In genomic region chr11:118611433-118611795, GRCh38 we compare ENCODE assay signal across 8 cellular contexts. TPM values are rescaled to one million over a fixed set of nuclear protein-coding genes. Genes with fewer than 3 reads are reported as not detected.
DNase-seq lines count a peak whose midpoint lies in the region; ATAC-seq and TF ChIP-seq lines count a peak whose summit lies in the region.
"Not testable (repeated sequence)": the region's sequence is repeated elsewhere in the genome, so short reads cannot be mapped to it uniquely, and the experiment has no call there.

No MANE protein-coding gene starts in this region.

- H2BK5ac ChIP-seq in mesenchymal stem cell (ENCODE audit: low read depth, low read length, poor library complexity, severe bottlenecking): not testable (repeated sequence)

- not testable (repeated sequence) for TF ChIP-seq POLR2A in gastroesophageal sphincter (IDR thresholded peaks at IDR 0.05); sigmoid colon (IDR thresholded peaks at IDR 0.05)

- DNase-seq in cardiac fibroblast (ENCODE audit: low read depth in 2 of 2); mesenchymal stem cell; tibial artery: not testable (repeated sequence)
- DNase-seq in sigmoid colon: peak; percentile 54

- peaks cover 38% of the 10 kb centered on the region for H3K4me1 ChIP-seq in DOHH2 (ENCODE audit: control insufficient read depth, low read length)
- H3K4me1 ChIP-seq in gastroesophageal sphincter: peaks cover 0 to 83% (median 19%) of the 10 kb centered on the region in 3 donors
- peaks cover 60% of the 10 kb centered on the region for H3K4me1 ChIP-seq in mesenchymal stem cell (ENCODE audit: control insufficient read depth, insufficient read depth, low read depth, low read length)
- peaks cover 0 to 49% (median 33%) of the 10 kb centered on the region in 4 donors for H3K4me1 ChIP-seq in sigmoid colon
- peaks cover 0 to 47% (median 39%) of the 10 kb centered on the region in 4 donors for H3K4me1 ChIP-seq in tibial artery

- peak overlapping the region; percentile 84 for H3K4me2 ChIP-seq in DOHH2 (ENCODE audit: low read length)
- peak overlapping the region; percentile 25 for H3K4me2 ChIP-seq in SU-DHL-6 (ENCODE audit: low read depth, low read length, poor library complexity, severe bottlenecking)
- H3K4me2 ChIP-seq in mesenchymal stem cell (ENCODE audit: low read length, poor library complexity, severe bottlenecking): peak overlapping the region; percentile 85

- not testable (repeated sequence) for H3K9me3 Mint-ChIP-seq in activated T-helper 17 cell treated with anti-CD3 and anti-CD28 coated beads, Interleukin-2, amount 50 U/mL, for 72 hours

- WGBS in gastroesophageal sphincter (ENCODE audit: low coverage in 1 of 2), 2 donors: 53 to 65% methylated on average over 7 to 16 of the region's 19 CpGs
- 64% methylated on average over 12 of the region's 19 CpGs for WGBS in mesenchymal stem cell
- WGBS in sigmoid colon, 2 donors: 48 to 75% methylated on average over 19 of the region's 19 CpGs

- H3K79me1 ChIP-seq in mesenchymal stem cell (replicated peaks; ENCODE audit: low read length, poor library complexity, severe bottlenecking): not testable (repeated sequence)

- H2BK12ac ChIP-seq in mesenchymal stem cell (ENCODE audit: low read length in 2 of 2): peak overlapping the region in 1 of 2 experiments; percentile 51

- not testable (repeated sequence) for H3K36me3 ChIP-seq in DOHH2 (ENCODE audit: control insufficient read depth, low read length); SU-DHL-6 (ENCODE audit: low read length)
- H3K36me3 ChIP-seq in gastroesophageal sphincter (peaks cover 0 to 33% of the 10 kb centered on the region in 2 donors), mesenchymal stem cell (ENCODE audit: control insufficient read depth in 1 of 2, insufficient read depth in 2 of 2, low read depth in 1 of 2, low read length in 2 of 2) (peaks cover 30 to 37% of the 10 kb centered on the region in 2 experiments), sigmoid colon (peaks cover 5 to 32% (median 24%) of the 10 kb centered on the region in 4 donors), tibial artery (peaks cover 9 to 28% (median 19%) of the 10 kb centered on the region in 3 donors)

- peak overlapping the region; percentile 67; the same call in 1 of the 2 replicates for H3K4me3 ChIP-seq in DOHH2 (ENCODE audit: low read length)
- not testable (repeated sequence) for H3K4me3 ChIP-seq in SU-DHL-6 (ENCODE audit: insufficient read depth, low read length, poor library complexity, severe bottlenecking); tibial artery
- peak overlapping the region; percentile 67 to 96 for H3K4me3 ChIP-seq in cardiac fibroblast (replicated peaks in 1 of 2; ENCODE audit: low read depth in 2 of 2, low read length in 2 of 2)
- peak overlapping the region in 1 of 2 donors; percentile 87 for H3K4me3 ChIP-seq in gastroesophageal sphincter
- H3K4me3 ChIP-seq in mesenchymal stem cell (ENCODE audit: insufficient read depth in 1 of 2, low read depth in 1 of 2, low read length in 2 of 2): peak overlapping the region in 1 of 2 experiments; percentile 86
- peak overlapping the region in 1 of 4 donors; percentile 68 for H3K4me3 ChIP-seq in sigmoid colon

- H4K91ac ChIP-seq in mesenchymal stem cell (ENCODE audit: low read length): not testable (repeated sequence)

- intact Hi-C loops in sigmoid colon (cut with DNase I): loop anchor here (2.0 kb wide), 1 partner anchor 47 kb away; no protein-coding TSS in a partner anchor
- intact Hi-C loops in tibial artery (cut with DNase I; ENCODE audit: low total_unique reads): loop anchor here (2.0 kb wide), 1 partner anchor 17 kb away; no protein-coding TSS in a partner anchor

- peak overlapping the region in 1 of 2 experiments; percentile 35 for H3K4ac ChIP-seq in mesenchymal stem cell (ENCODE audit: low read depth in 1 of 2, low read length in 2 of 2)

- not testable (repeated sequence) for ATAC-seq in activated T-helper 17 cell treated with anti-CD3 and anti-CD28 coated beads, Interleukin-2, amount 50 U/mL, for 72 hours (replicated peaks); gastroesophageal sphincter

- H3K9me2 ChIP-seq in DOHH2 (replicated peaks; ENCODE audit: control insufficient read depth, low read length); SU-DHL-6 (replicated peaks; ENCODE audit: insufficient read depth, low read length): not testable (repeated sequence)

- peak overlapping the region; percentile 36 for H2BK120ac ChIP-seq in mesenchymal stem cell (ENCODE audit: low read depth, low read length)

- peak overlapping the region; percentile 14 for H3K27ac Mint-ChIP-seq in activated T-helper 17 cell treated with anti-CD3 and anti-CD28 coated beads, Interleukin-2, amount 50 U/mL, for 72 hours

- H4K20me1 ChIP-seq in DOHH2 (ENCODE audit: control insufficient read depth, insufficient read depth, low read depth, low read length); SU-DHL-6 (ENCODE audit: low read depth, low read length): not testable (repeated sequence)

- not testable (repeated sequence) for H3K27ac ChIP-seq in DOHH2 (ENCODE audit: low read depth, low read length); SU-DHL-6 (ENCODE audit: low read depth, low read length)
- H3K27ac ChIP-seq in gastroesophageal sphincter: peak overlapping the region in 3 of 4 donors; percentile 49 to 94 (median 92)
- peak overlapping the region; percentile 16 for H3K27ac ChIP-seq in mesenchymal stem cell (ENCODE audit: low read length, poor library complexity, severe bottlenecking)
- peak overlapping the region; percentile 90 to 97 (median 93) for H3K27ac ChIP-seq in sigmoid colon
- H3K27ac ChIP-seq in tibial artery: peak overlapping the region; percentile 93

- H3K14ac ChIP-seq in mesenchymal stem cell (ENCODE audit: low read length in 2 of 2): not testable (repeated sequence)

- not testable (repeated sequence) for TF ChIP-seq EP300 in gastroesophageal sphincter (IDR thresholded peaks at IDR 0.05); sigmoid colon (IDR thresholded peaks at IDR 0.05)

- TF ChIP-seq CTCF in DOHH2 (IDR thresholded peaks at IDR 0.05; ENCODE audit: low read depth, low read length, poor library complexity, severe bottlenecking); SU-DHL-6 (IDR thresholded peaks at IDR 0.05; ENCODE audit: insufficient read depth, low read length, poor library complexity, severe bottlenecking); cardiac fibroblast (IDR thresholded peaks at IDR 0.05; ENCODE audit: low read depth, low read length); gastroesophageal sphincter (IDR thresholded peaks at IDR 0.05); sigmoid colon (IDR thresholded peaks at IDR 0.05); tibial artery (IDR thresholded peaks at IDR 0.05): not testable (repeated sequence)

- H3K36me3 Mint-ChIP-seq in activated T-helper 17 cell treated with anti-CD3 and anti-CD28 coated beads, Interleukin-2, amount 50 U/mL, for 72 hours (ENCODE audit: low read depth): not testable (repeated sequence)

- peak overlapping the region; percentile 85 for H2AK5ac ChIP-seq in mesenchymal stem cell (ENCODE audit: low read length, severe bottlenecking)

- H2AFZ ChIP-seq in SU-DHL-6 (ENCODE audit: low read depth, low read length, severe bottlenecking); mesenchymal stem cell (ENCODE audit: low read depth, low read length): not testable (repeated sequence)

- H3K4me3 Mint-ChIP-seq in activated T-helper 17 cell treated with anti-CD3 and anti-CD28 coated beads, Interleukin-2, amount 50 U/mL, for 72 hours: peak overlapping the region; percentile 90

- not testable (repeated sequence) for H3K9me3 ChIP-seq in DOHH2 (ENCODE audit: control insufficient read depth, insufficient read depth, low read length); SU-DHL-6 (ENCODE audit: insufficient read depth, low read length); gastroesophageal sphincter; mesenchymal stem cell (ENCODE audit: control insufficient read depth, low read length); sigmoid colon; tibial artery

- not testable (repeated sequence) for H3K18ac ChIP-seq in mesenchymal stem cell (ENCODE audit: low read depth in 1 of 2, low read length in 2 of 2)

- not testable (repeated sequence) for H3K79me2 ChIP-seq in DOHH2 (ENCODE audit: control insufficient read depth, low read length); SU-DHL-6 (ENCODE audit: insufficient read depth, low read length)

- H3K4me1 Mint-ChIP-seq in activated T-helper 17 cell treated with anti-CD3 and anti-CD28 coated beads, Interleukin-2, amount 50 U/mL, for 72 hours: peaks cover 21% of the 10 kb centered on the region

- H3K27me3 Mint-ChIP-seq in activated T-helper 17 cell treated with anti-CD3 and anti-CD28 coated beads, Interleukin-2, amount 50 U/mL, for 72 hours: peaks cover 13% of the 10 kb centered on the region

- not testable (repeated sequence) for H3K23ac ChIP-seq in mesenchymal stem cell (ENCODE audit: low read length in 2 of 2)

- H2BK15ac ChIP-seq in mesenchymal stem cell (ENCODE audit: low read depth, poor library complexity, severe bottlenecking): not testable (repeated sequence)

- not testable (repeated sequence) for H4K8ac ChIP-seq in mesenchymal stem cell (ENCODE audit: low read length)

- peaks cover 57% of the 10 kb centered on the region for H3K27me3 ChIP-seq in DOHH2 (ENCODE audit: control insufficient read depth, low read length)
- not testable (repeated sequence) for H3K27me3 ChIP-seq in SU-DHL-6 (ENCODE audit: low read length); gastroesophageal sphincter; mesenchymal stem cell (ENCODE audit: control insufficient read depth in 1 of 2, insufficient read depth in 1 of 2, low read length in 2 of 2); sigmoid colon; tibial artery

- H3K9ac ChIP-seq in SU-DHL-6 (ENCODE audit: low read length): not testable (repeated sequence)
- peak overlapping the region; percentile 97 for H3K9ac ChIP-seq in mesenchymal stem cell (ENCODE audit: low read length)

- H3F3A ChIP-seq in DOHH2 (ENCODE audit: control insufficient read depth, insufficient read depth); SU-DHL-6 (ENCODE audit: insufficient read depth): not testable (repeated sequence)

RNA-seq across cellular contexts. Expression of gene PHLDB1, which starts 4.0 kb away (rescaled TPM):
- 1 to 10 TPM; 2.2 to 4.7 TPM for total RNA-seq in activated T-helper 17 cell treated with anti-CD3 and anti-CD28 coated beads, Interleukin-2, amount 50 U/mL, for 72 hours
- 100 to 1,000 TPM in 2 of 4 donors, 10 to 100 TPM in 2; 45.8 to 144 (median 101) TPM for total RNA-seq in gastroesophageal sphincter
- 124 TPM for polyA plus RNA-seq in mesenchymal stem cell (2013, experiment 1 of 2)
- polyA plus RNA-seq in mesenchymal stem cell (2013, experiment 2 of 2): 114 TPM
- 100 to 1,000 TPM in 2 of 4 donors, 10 to 100 TPM in 2; 51.8 to 126 (median 94.6) TPM for total RNA-seq in sigmoid colon
- 10 to 100 TPM; 33.6 to 44.4 (median 34.9) TPM for polyA plus RNA-seq in sigmoid colon

RNA-seq across cellular contexts. Expression of gene ARCN1, which starts 39.2 kb away (rescaled TPM):
- 100 to 1,000 TPM; 143 to 155 TPM for total RNA-seq in activated T-helper 17 cell treated with anti-CD3 and anti-CD28 coated beads, Interleukin-2, amount 50 U/mL, for 72 hours
- total RNA-seq in gastroesophageal sphincter (100 to 1,000 TPM in 3 of 4 donors, 10 to 100 TPM in 1; 84.9 to 141 (median 128) TPM), sigmoid colon (10 to 100 TPM; 74.9 to 88.3 (median 82.4) TPM)
- polyA plus RNA-seq in mesenchymal stem cell (2013, experiment 1 of 2): 251 TPM
- polyA plus RNA-seq in mesenchymal stem cell (2013, experiment 2 of 2): 261 TPM
- polyA plus RNA-seq in sigmoid colon: 100 to 1,000 TPM in 1 of 3 donors, 10 to 100 TPM in 2; 83.2 to 105 (median 88.9) TPM

RNA-seq across cellular contexts. Expression of gene IFT46, which starts 45.7 kb away (rescaled TPM):
- total RNA-seq in activated T-helper 17 cell treated with anti-CD3 and anti-CD28 coated beads, Interleukin-2, amount 50 U/mL, for 72 hours: 1 to 10 TPM; 7.0 to 7.5 TPM
- total RNA-seq in gastroesophageal sphincter (10 to 100 TPM; 23.5 to 30.8 (median 27.7) TPM), sigmoid colon (10 to 100 TPM; 23.8 to 65.8 (median 49.9) TPM)
- 19.2 TPM for polyA plus RNA-seq in mesenchymal stem cell (2013, experiment 1 of 2)
- polyA plus RNA-seq in mesenchymal stem cell (2013, experiment 2 of 2): 18.5 TPM
- polyA plus RNA-seq in sigmoid colon: 10 to 100 TPM in 1 of 3 donors, 1 to 10 TPM in 2; 8.1 to 12.6 (median 9.3) TPM

Comparison
In these comparisons a context has a peak if more than half of its experiments do, and no peak if none do; other contexts are left out.
1. H3K4me2 ChIP-seq: peak in every context shown above with its lines; median percentile 85 in mesenchymal stem cell; 84 in DOHH2; 25 in SU-DHL-6.
2. RNA of gene PHLDB1, which starts 4.0 kb away (total RNA-seq): 45.8 to 144 TPM in gastroesophageal sphincter and 51.8 to 126 TPM in sigmoid colon; 2.2 to 4.7 TPM in activated T-helper 17 cell treated with anti-CD3 and anti-CD28 coated beads, Interleukin-2, amount 50 U/mL, for 72 hours; every median in the first group is over 4 times any median in the second.